ENCODE assay signal across 24 cellular contexts in the genomic region with DNA sequence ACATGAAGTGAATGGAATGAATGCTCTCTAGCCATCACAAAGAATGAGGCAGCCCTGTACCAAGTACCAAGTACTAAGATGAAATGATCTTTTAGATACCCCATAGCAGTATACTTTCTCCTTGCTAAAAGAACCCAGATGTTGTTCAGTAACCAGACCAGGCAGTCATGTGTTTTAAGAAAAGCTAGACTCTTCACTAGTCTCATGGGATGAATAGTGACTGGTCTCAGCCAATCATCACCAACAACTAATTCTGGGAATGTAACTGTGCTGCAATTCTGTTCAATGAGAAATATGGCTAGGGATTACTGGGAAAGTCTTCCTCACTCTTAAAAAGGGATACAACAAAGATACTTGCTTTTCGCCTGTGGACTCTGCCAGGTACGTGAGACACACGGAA.
"Had no signal": no experiment of that assay in that cellular context is flagged by ENCODE, and none has a peak within 500 bp of the region (broad histone marks: within the 10 kb centered on the region; RNA-seq: fewer than 3 reads in every experiment).

No MANE protein-coding gene starts in this region.

- H3K27ac ChIP-seq: coronary artery, dorsolateral prefrontal cortex, esophagus muscularis mucosa, foreskin keratinocyte, gastrocnemius medialis, heart right ventricle, left lung, lower lobe of right lung had no signal

- H3K9me3 ChIP-seq: esophagus muscularis mucosa, gastrocnemius medialis, heart right ventricle, left lung, lower lobe of right lung had no signal

- DNase-seq: dermis blood vessel endothelial cell; dorsolateral prefrontal cortex; effector CD4-positive, alpha-beta T cell; effector memory CD4-positive, alpha-beta T cell; foreskin keratinocyte; gastrocnemius medialis; glutamatergic neuron; head of caudate nucleus; heart right ventricle; hippocampal formation; kidney; kidney glomerular epithelial cell; left cardiac atrium; left lung; left ventricle myocardium superior; lower lobe of right lung; mesendoderm; midbrain; naive thymus-derived CD4-positive, alpha-beta T cell had no signal

- H3K36me3 ChIP-seq: esophagus muscularis mucosa, gastrocnemius medialis, heart right ventricle, left lung, lower lobe of right lung had no signal

- H3K27me3 ChIP-seq: dorsolateral prefrontal cortex, esophagus muscularis mucosa, foreskin keratinocyte, gastrocnemius medialis, heart right ventricle, left lung had no signal

- H3K4me1 ChIP-seq: gastrocnemius medialis, lower lobe of right lung had no signal

- FAIRE-seq: colon, endothelial cell of umbilical vein, islet of Langerhans, kidney had no signal

- H3K4me3 ChIP-seq: coronary artery, dorsolateral prefrontal cortex, esophagus muscularis mucosa, gastrocnemius medialis, heart right ventricle, left lung, lower lobe of right lung had no signal

- ATAC-seq: foreskin keratinocyte; gastrocnemius medialis; heart right ventricle; left cardiac atrium; left lung; left ventricle myocardium superior; lower lobe of right lung; naive thymus-derived CD4-positive, alpha-beta T cell had no signal
